In genomic region chr15:49902791-49903481, GRCh38 we compare ENCODE assay signal across 11 cellular contexts.
A peak's percentile ranks its signal among the peaks of the same experiment; 100 is the strongest.
DNase-seq lines count a peak whose midpoint lies in the region; TF ChIP-seq lines count a peak whose summit lies in the region.
"Had no signal": no experiment of that assay in that cellular context is flagged by ENCODE, and none has a peak within 500 bp of the region (broad histone marks: within the 10 kb centered on the region; RNA-seq: fewer than 3 reads in every experiment).

No MANE protein-coding gene starts in this region.

- peak overlapping the region; percentile 87 for H3K9ac ChIP-seq in mesenchymal stem cell (ENCODE audit: low read length)

- peaks cover 81% of the 10 kb centered on the region for H3K4me1 Mint-ChIP-seq in HFFc6 (ENCODE audit: low read depth)

- no peaks in the 10 kb centered on the region for H3K79me1 ChIP-seq in mesenchymal stem cell (replicated peaks; ENCODE audit: low read length, poor library complexity, severe bottlenecking)

- DNase-seq in HFFc6, result peak; percentile 41
- no peak for DNase-seq in dorsolateral prefrontal cortex
- peak; percentile 65 for DNase-seq in mesenchymal stem cell
- peak; percentile 90 for DNase-seq in stromal cell of bone marrow (ENCODE audit: low read depth)
- no peak for DNase-seq in NCI-H1092 (lab: John Stamatoyannopoulos, UW)
- no peak for DNase-seq in activated CD4-positive, alpha-beta T cell treated with anti-CD3 and anti-CD28 coated beads for 4 hours
- no peak for DNase-seq in DMS114 treated with DMSO at 0.1 percent for 48 hours (lab: John Stamatoyannopoulos, UW; ENCODE audit: unreplicated experiment)
- no peak for DNase-seq in 8988T
- DNase-seq: activated CD4-positive, alpha-beta memory T cell treated with anti-CD3 and anti-CD28 coated beads, Interleukin-2, amount 10 ng/mL, durations not matched to agents 7 days and 5 days; Caco-2; NCI-H1436 treated with DMSO at 0.1 percent for 48 hours had no signal

- H4K8ac ChIP-seq in mesenchymal stem cell (ENCODE audit: low read length), result no peak overlapping the region

- no peak overlapping the region for H3K4ac ChIP-seq in mesenchymal stem cell (ENCODE audit: low read depth in 1 of 2, low read length in 2 of 2)

- H3K4me3 ChIP-seq in dorsolateral prefrontal cortex, result peak overlapping the region in 20 of 59 donors; percentile 0 to 56 (median 16)
- H3K4me3 ChIP-seq in mesenchymal stem cell (ENCODE audit: insufficient read depth in 1 of 2, low read depth in 1 of 2, low read length in 2 of 2), result peak overlapping the region in 1 of 2 experiments; percentile 1

- peak overlapping the region; percentile 69 for H3K4me3 Mint-ChIP-seq in HFFc6
- H3K4me3 Mint-ChIP-seq: activated CD4-positive, alpha-beta memory T cell treated with anti-CD3 and anti-CD28 coated beads, Interleukin-2, amount 10 ng/mL, durations not matched to agents 7 days and 5 days had no signal

- peak overlapping the region; percentile 87 for H3K27ac Mint-ChIP-seq in HFFc6
- H3K27ac Mint-ChIP-seq: activated CD4-positive, alpha-beta memory T cell treated with anti-CD3 and anti-CD28 coated beads, Interleukin-2, amount 10 ng/mL, durations not matched to agents 7 days and 5 days had no signal

- H3K23ac ChIP-seq in mesenchymal stem cell (ENCODE audit: low read length in 2 of 2), result no peak overlapping the region

- no peak overlapping the region for H2BK5ac ChIP-seq in mesenchymal stem cell (ENCODE audit: low read depth, low read length, poor library complexity, severe bottlenecking)

- intact Hi-C loops in dorsolateral prefrontal cortex (cut with DNase I), result loop anchor here (2.0 to 10.0 kb wide), 4 partner anchors 99 to 666 kb away; partner anchors contain the start of genes DTWD1 (in 2 of the 2) and FAM227B (in 2 of the 2)

- no peak overlapping the region for H2BK15ac ChIP-seq in mesenchymal stem cell (ENCODE audit: low read depth, poor library complexity, severe bottlenecking)

- H3K36me3 Mint-ChIP-seq in HFFc6 (ENCODE audit: low read depth), result no peaks in the 10 kb centered on the region

- no peaks in the 10 kb centered on the region for H3K27me3 Mint-ChIP-seq in HFFc6 (ENCODE audit: insufficient read depth)
- H3K27me3 Mint-ChIP-seq: activated CD4-positive, alpha-beta memory T cell treated with anti-CD3 and anti-CD28 coated beads, Interleukin-2, amount 10 ng/mL, durations not matched to agents 7 days and 5 days had no signal

- H3K14ac ChIP-seq in mesenchymal stem cell (ENCODE audit: low read length in 2 of 2), result no peak overlapping the region

- H2BK120ac ChIP-seq in mesenchymal stem cell (ENCODE audit: low read depth, low read length), result no peak overlapping the region

- H3K9me3 ChIP-seq in mesenchymal stem cell (ENCODE audit: control insufficient read depth, low read length), result no peaks in the 10 kb centered on the region
- H3K9me3 ChIP-seq: Caco-2 had no signal

- H2AK5ac ChIP-seq in mesenchymal stem cell (ENCODE audit: low read length, severe bottlenecking), result no peak overlapping the region

- no peaks in the 10 kb centered on the region for H3K4me1 ChIP-seq in mesenchymal stem cell (ENCODE audit: control insufficient read depth, insufficient read depth, low read depth, low read length)
- H3K4me1 ChIP-seq: Caco-2 had no signal

- H3K27me3 ChIP-seq in dorsolateral prefrontal cortex (no peaks in the 10 kb centered on the region), mesenchymal stem cell (ENCODE audit: control insufficient read depth in 1 of 2, insufficient read depth in 1 of 2, low read length in 2 of 2) (no peaks in the 10 kb centered on the region)

- H3K9me3 Mint-ChIP-seq in HFFc6, result no peaks in the 10 kb centered on the region
- H3K9me3 Mint-ChIP-seq: activated CD4-positive, alpha-beta memory T cell treated with anti-CD3 and anti-CD28 coated beads, Interleukin-2, amount 10 ng/mL, durations not matched to agents 7 days and 5 days had no signal

- H3K18ac ChIP-seq in mesenchymal stem cell (ENCODE audit: low read depth in 1 of 2, low read length in 2 of 2), result peak overlapping the region; percentile 18 to 23

- H2BK12ac ChIP-seq in mesenchymal stem cell (ENCODE audit: low read length in 2 of 2), result peak overlapping the region in 1 of 2 experiments; percentile 29

- no peak overlapping the region for H3K4me2 ChIP-seq in mesenchymal stem cell (ENCODE audit: low read length, poor library complexity, severe bottlenecking)

- no peaks in the 10 kb centered on the region for H3K36me3 ChIP-seq in mesenchymal stem cell (ENCODE audit: control insufficient read depth in 1 of 2, insufficient read depth in 2 of 2, low read depth in 1 of 2, low read length in 2 of 2)

- H4K91ac ChIP-seq in mesenchymal stem cell (ENCODE audit: low read length), result no peak overlapping the region

- H3K27ac ChIP-seq in dorsolateral prefrontal cortex (peak overlapping the region; percentile 70 to 96 (median 90)), mesenchymal stem cell (ENCODE audit: low read length, poor library complexity, severe bottlenecking) (no peak overlapping the region)

- H2AFZ ChIP-seq in mesenchymal stem cell (ENCODE audit: low read depth, low read length), result no peak overlapping the region

- no peak for TF ChIP-seq CTCF in HFFc6 (IDR thresholded peaks at IDR 0.05)
- no peak for TF ChIP-seq CTCF in dorsolateral prefrontal cortex (IDR thresholded peaks at IDR 0.05 in 54 of 56, conservative IDR thresholded peaks at IDR 0.05 in 2 of 56; ENCODE audit: low read depth in 1 of 56, partially characterized antibody in 56 of 56)

- WGBS in mesenchymal stem cell, result 50% methylated on average over 6 of the region's 7 CpGs

Comparison
In these comparisons a context has a peak if more than half of its experiments do, and no peak if none do; other contexts are left out.
1. DNase-seq: peak in HFFc6 (single experiment), mesenchymal stem cell (single experiment) and stromal cell of bone marrow (single experiment); none in dorsolateral prefrontal cortex (0 of 10), NCI-H1092 (single experiment), activated CD4-positive, alpha-beta T cell treated with anti-CD3 and anti-CD28 coated beads for 4 hours (0 of 2), DMS114 treated with DMSO at 0.1 percent for 48 hours (single experiment) and 8988T (single experiment).